1 cellular context compared by ENCODE assay signal in genomic region chr11:44556735-44557409, GRCh38.
A peak's percentile ranks its signal among the peaks of the same experiment; 100 is the strongest.
TF ChIP-seq lines count a peak whose summit lies in the region.

No MANE protein-coding gene starts in this region.

TF ChIP-seq in HepG2, 621 proteins besides CTCF, POLR2A, EP300 and RAD21 (continued from another document):
- peak; percentile 46; the same call in 1 of the 2 replicates for TF ChIP-seq MAX (IDR thresholded peaks at IDR 0.05)
- TF ChIP-seq NR2F6 (IDR thresholded peaks at IDR 0.05) = peak; percentile 31; the same call in 1 of the 2 replicates
- TF ChIP-seq NR2F6 (CRISPR knock-in tag; IDR thresholded peaks at IDR 0.05) = peak; percentile 46; the same call in 1 of the 2 replicates
- peak; percentile 77 for TF ChIP-seq SMC3 (IDR thresholded peaks at IDR 0.05; ENCODE audit: low read length)
- TF ChIP-seq THYN1 (CRISPR knock-in tag; IDR thresholded peaks at IDR 0.05; ENCODE audit: borderline replicate concordance, low read depth) = no peak
- TF ChIP-seq ZNF589 (CRISPR knock-in tag; conservative IDR thresholded peaks at IDR 0.05) = no peak
- 0 out of 2 replicates have a peak, but pooled peaks have one; percentile 12 for TF ChIP-seq ZMYM4 (CRISPR knock-in tag; IDR thresholded peaks at IDR 0.05)
- TF ChIP-seq ISX (CRISPR knock-in tag; conservative IDR thresholded peaks at IDR 0.05) = no peak
- TF ChIP-seq ZBTB42 (CRISPR knock-in tag; IDR thresholded peaks at IDR 0.05) = no peak
- no peak for TF ChIP-seq ETS1 (CRISPR knock-in tag; IDR thresholded peaks at IDR 0.05)
- 0 out of 2 replicates have a peak, but pooled peaks have one; percentile 13 for TF ChIP-seq ARID5B (CRISPR knock-in tag; IDR thresholded peaks at IDR 0.05)
- 0 out of 2 replicates have a peak, but pooled peaks have one; percentile 32 for TF ChIP-seq ZNF501 (CRISPR knock-in tag; IDR thresholded peaks at IDR 0.05)
- TF ChIP-seq XBP1 (CRISPR knock-in tag; IDR thresholded peaks at IDR 0.05) = no peak
- TF ChIP-seq NCOA2 (CRISPR knock-in tag; IDR thresholded peaks at IDR 0.05) = 0 out of 2 replicates have a peak, but pooled peaks have one; percentile 27
- no peak for TF ChIP-seq PRMT3 (CRISPR knock-in tag; IDR thresholded peaks at IDR 0.05; ENCODE audit: borderline replicate concordance, low read depth)
- peak; percentile 79 for TF ChIP-seq STAG1 (CRISPR knock-in tag; IDR thresholded peaks at IDR 0.05)
- peak; percentile 13 to 60; a peak in 2 of 4 replicates for TF ChIP-seq NR2F1 (CRISPR knock-in tag; IDR thresholded peaks at IDR 0.05)
- 0 out of 2 replicates have a peak, but pooled peaks have one; percentile 16 for TF ChIP-seq HNF1B (CRISPR knock-in tag; IDR thresholded peaks at IDR 0.05)
- TF ChIP-seq SP1 (IDR thresholded peaks at IDR 0.05) = no peak
- no peak for TF ChIP-seq SP1 (CRISPR knock-in tag; IDR thresholded peaks at IDR 0.05)
- peak; percentile 49; the same call in 1 of the 2 replicates for TF ChIP-seq ZNF12 (CRISPR knock-in tag; IDR thresholded peaks at IDR 0.05)
- 0 out of 2 replicates have a peak, but pooled peaks have one; percentile 27 for TF ChIP-seq IRF9 (CRISPR knock-in tag; IDR thresholded peaks at IDR 0.05; ENCODE audit: borderline replicate concordance)
- TF ChIP-seq ZNF644 (CRISPR knock-in tag; IDR thresholded peaks at IDR 0.05; ENCODE audit: low read depth) = peak; percentile 37; the same call in 1 of the 2 replicates
- no peak for TF ChIP-seq ZNF44 (CRISPR knock-in tag; IDR thresholded peaks at IDR 0.05)
- TF ChIP-seq YEATS2 (CRISPR knock-in tag; IDR thresholded peaks at IDR 0.05; ENCODE audit: borderline replicate concordance) = peak; percentile 19; the same call in 1 of the 2 replicates
- TF ChIP-seq HNRNPH1 (optimal IDR thresholded peaks at IDR 0.05; ENCODE audit: low read depth, low read length) = no peak
- peak; percentile 64 for TF ChIP-seq BHLHE40 (IDR thresholded peaks at IDR 0.05; ENCODE audit: low read length)
- TF ChIP-seq HMGXB4 (CRISPR knock-in tag; IDR thresholded peaks at IDR 0.05; ENCODE audit: borderline replicate concordance in 1 of 2, low read depth in 1 of 2) = 0 out of 4 replicates have a peak, but pooled peaks of 1 of the 2 experiments have one; percentile 24
- 0 out of 2 replicates have a peak, but pooled peaks have one; percentile 36 for TF ChIP-seq TFE3 (CRISPR knock-in tag; IDR thresholded peaks at IDR 0.05)
- TF ChIP-seq MNT (IDR thresholded peaks at IDR 0.05) = peak; percentile 64; the same call in 1 of the 2 replicates
- 0 out of 2 replicates have a peak, but pooled peaks have one; percentile 12 for TF ChIP-seq SOX5 (CRISPR knock-in tag; IDR thresholded peaks at IDR 0.05; ENCODE audit: borderline replicate concordance)
- peak; percentile 93 for TF ChIP-seq PRDM10 (CRISPR knock-in tag; IDR thresholded peaks at IDR 0.05; ENCODE audit: low read depth)
- no peak for TF ChIP-seq SATB2 (CRISPR knock-in tag; IDR thresholded peaks at IDR 0.05)
- TF ChIP-seq NFYC (CRISPR knock-in tag; IDR thresholded peaks at IDR 0.05) = no peak
- TF ChIP-seq NR2C2 (CRISPR knock-in tag; IDR thresholded peaks at IDR 0.05; ENCODE audit: borderline replicate concordance) = peak; percentile 30; the same call in 1 of the 2 replicates
- TF ChIP-seq ZNF451 (CRISPR knock-in tag; IDR thresholded peaks at IDR 0.05) = no peak
- no peak for TF ChIP-seq RBFOX2 (IDR thresholded peaks at IDR 0.05; ENCODE audit: low read depth, low read length)
- no peak for TF ChIP-seq NCOA1 (CRISPR knock-in tag; IDR thresholded peaks at IDR 0.05)
